Comparison of ENCODE assay signal across 22 cellular contexts in genomic region chr4:150418757-150419410, GRCh38.
"Had no signal": no experiment of that assay in that cellular context is flagged by ENCODE, and none has a peak within 500 bp of the region (broad histone marks: within the 10 kb centered on the region; RNA-seq: fewer than 3 reads in every experiment).

No MANE protein-coding gene starts in this region.

- FAIRE-seq: endothelial cell of umbilical vein, pancreas, urothelium cell line had no signal

- ATAC-seq: activated CD4-positive, alpha-beta T cell treated with anti-CD3 and anti-CD28 coated beads for 36 hours; effector memory CD8-positive, alpha-beta T cell; pancreas; right cardiac atrium; stimulated activated naive CD8-positive, alpha-beta T cell treated with anti-CD3 and anti-CD28 coated beads, Interleukin-15, Interleukin-2, amounts not matched to agents 100 U/mL and 50 U/mL, for 24 hours had no signal

- DNase-seq: activated CD4-positive, alpha-beta T cell treated with anti-CD3 and anti-CD28 coated beads for 36 hours; activated CD4-positive, alpha-beta T cell treated with anti-CD3 and anti-CD28 coated beads, Interleukin-2, amount 50 U/mL, for 4 hours; activated CD4-positive, CD25-positive, alpha-beta regulatory T cell; activated effector memory CD4-positive, alpha-beta T cell treated with Interleukin-2 at 50 U/mL for 16 hours; activated naive CD4-positive, alpha-beta T cell treated with Interleukin-2 at 50 U/mL for 16 hours; activated T-cell treated with anti-CD3 and anti-CD28 coated beads for 4 hours; aorta; dorsolateral prefrontal cortex; effector memory CD8-positive, alpha-beta T cell; glutamatergic neuron; islet precursor cell; left ventricle myocardium inferior; naive B cell; pancreas; right cardiac atrium; stimulated activated CD4-positive, alpha-beta T cell treated with anti-CD3 and anti-CD28 coated beads, Interleukin-12 subunit alpha, Interleukin-12 subunit beta, amount 100 ng/mL, for 4 hours; stimulated activated CD4-positive, alpha-beta T cell treated with anti-CD3 and anti-CD28 coated beads, Interleukin-4, amount 100 ng/mL, for 1 hour; stimulated activated naive CD8-positive, alpha-beta T cell treated with anti-CD3 and anti-CD28 coated beads, Interleukin-15, Interleukin-2, amounts not matched to agents 100 U/mL and 50 U/mL, for 24 hours; T-helper 1 cell; trophoblast cell had no signal
